10 cellular contexts compared by ENCODE assay signal in the genomic region with DNA sequence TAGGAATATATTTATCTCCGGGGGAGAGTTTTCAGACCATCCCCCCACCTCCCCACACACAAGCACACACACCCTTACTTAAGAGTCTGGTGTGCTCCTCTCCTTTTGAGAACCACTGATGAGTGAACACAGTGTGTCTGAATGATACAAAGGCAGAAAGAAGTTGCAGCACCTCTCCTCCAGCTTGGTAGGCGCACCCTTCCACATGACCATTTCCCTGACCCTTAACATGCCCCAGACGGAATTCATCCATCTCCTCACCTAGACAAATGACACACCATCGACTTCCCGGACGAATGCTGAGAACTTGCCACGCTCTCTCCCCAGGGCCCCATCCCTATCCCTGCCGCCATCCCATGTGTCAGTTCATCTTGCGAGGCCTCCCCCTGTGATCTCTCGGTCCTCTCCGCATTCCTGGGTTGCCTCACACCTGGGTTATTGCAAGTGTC. TPM values are rescaled to one million over a fixed set of nuclear protein-coding genes. Genes with fewer than 3 reads are reported as not detected.
DNase-seq lines count a peak whose midpoint lies in the region; ATAC-seq, FAIRE-seq and TF ChIP-seq lines count a peak whose summit lies in the region.
"Had no signal": no experiment of that assay in that cellular context is flagged by ENCODE, and none has a peak within 500 bp of the region (broad histone marks: within the 10 kb centered on the region; RNA-seq: fewer than 3 reads in every experiment).

No MANE protein-coding gene starts in this region.

- H3K27ac ChIP-seq in K562 (ENCODE audit: extremely low read depth, low read depth, low read length), result peak overlapping the region; percentile 98
- H3K27ac ChIP-seq in right lobe of liver, result peak overlapping the region; percentile 97 to 100 (median 99)
- H3K27ac ChIP-seq in upper lobe of right lung, result peak overlapping the region; percentile 99

- H3K36me3 ChIP-seq in K562 (ENCODE audit: control insufficient read depth, insufficient read depth, low read length) (peaks cover 31% of the 10 kb centered on the region; the same call in 2 of the 3 replicates), right lobe of liver (peaks cover 0 to 16% (median 7%) of the 10 kb centered on the region in 4 donors), upper lobe of right lung (peaks cover 29% of the 10 kb centered on the region)
- H3K36me3 ChIP-seq: BE2C had no signal

- peak; percentile 50 for DNase-seq in activated CD8-positive, alpha-beta T cell treated with anti-CD3 and anti-CD28 coated beads, Interleukin-2, amount 10 ng/mL, durations not matched to agents 7 days and 5 days
- no peak for DNase-seq in activated CD8-positive, alpha-beta T cell treated with anti-CD3 and anti-CD28 coated beads for 36 hours
- DNase-seq in K562 (ENCODE audit: extremely low read depth in 1 of 4, low spot score in 3 of 4) (no peak), right lobe of liver (no peak), upper lobe of right lung (no peak), germinal center (ENCODE audit: low spot score) (no peak), NCI-H2107 treated with DMSO at 0.1 percent for 48 hours (lab: John Stamatoyannopoulos, UW; ENCODE audit: unreplicated experiment) (no peak)
- DNase-seq in activated T-cell treated with anti-CD3 and anti-CD28 coated beads, Interleukin-2, amount 50 U/mL, for 24 hours, result no peak
- DNase-seq: BE2C had no signal

- H3K4me2 ChIP-seq in K562 (ENCODE audit: insufficient read depth, low read length), result peak overlapping the region; percentile 82

- peaks cover 71% of the 10 kb centered on the region for H3K79me2 ChIP-seq in K562 (ENCODE audit: control insufficient read depth, insufficient read depth, low read length)

- no peaks in the 10 kb centered on the region for H3K27me3 ChIP-seq in K562 (ENCODE audit: control insufficient read depth in 2 of 2, insufficient read depth in 2 of 2, low read length in 2 of 2)
- no peaks in the 10 kb centered on the region for H3K27me3 ChIP-seq in right lobe of liver
- no peaks in the 10 kb centered on the region for H3K27me3 ChIP-seq in upper lobe of right lung
- H3K27me3 ChIP-seq: BE2C had no signal

- CTCF ChIA-PET in activated CD8-positive, alpha-beta T cell treated with anti-CD3 and anti-CD28 coated beads, Interleukin-2, amount 10 ng/mL, durations not matched to agents 7 days and 5 days (lab: Charles Lee), result interaction anchor here (1.6 to 10.0 kb wide), 7 partner anchors 11 to 127 kb away, joined by 6 to 176 read pairs (median 45); no protein-coding TSS in a partner anchor
- CTCF ChIA-PET in activated CD8-positive, alpha-beta T cell treated with anti-CD3 and anti-CD28 coated beads for 36 hours (lab: Charles Lee), result interaction anchor here (5.4 kb wide), 1 partner anchor 128 kb away, joined by 31 read pairs; no protein-coding TSS in a partner anchor
- CTCF ChIA-PET in K562 (lab: Yijun Ruan, JAX; ENCODE audit: low intra/inter-chr PET ratio), result no interaction called here

- no peak for TF ChIP-seq POLR2A in K562 (conservative IDR thresholded peaks at IDR 0.05)
- peak; percentile 12 for TF ChIP-seq POLR2A in right lobe of liver (IDR thresholded peaks at IDR 0.05)

- WGBS in K562 (ENCODE audit: insufficient coverage, low coverage, missing lambda C conversion rate), result 18% methylated on average over 11 of the region's 11 CpGs
- WGBS in right lobe of liver (ENCODE audit: insufficient coverage, low coverage, low lambda C conversion rate, missing lambda C conversion rate), result 21% methylated on average over 8 of the region's 11 CpGs

- FAIRE-seq in K562 (lab: Jason Lieb, UNC), result peak; percentile 77

- H3K9ac ChIP-seq in K562 (ENCODE audit: insufficient read depth in 1 of 2, low read depth in 2 of 2, low read length in 2 of 2), result peak overlapping the region; percentile 11 to 93; a peak in 3 of 4 replicates

- no peaks in the 10 kb centered on the region for H3K27me3 Mint-ChIP-seq in activated CD8-positive, alpha-beta T cell treated with anti-CD3 and anti-CD28 coated beads, Interleukin-2, amount 10 ng/mL, durations not matched to agents 7 days and 5 days (ENCODE audit: low read depth)
- H3K27me3 Mint-ChIP-seq in activated CD8-positive, alpha-beta T cell treated with anti-CD3 and anti-CD28 coated beads for 36 hours, result no peaks in the 10 kb centered on the region
- H3K27me3 Mint-ChIP-seq in activated T-cell treated with anti-CD3 and anti-CD28 coated beads, Interleukin-2, amount 50 U/mL, for 24 hours, result no peaks in the 10 kb centered on the region

- peaks cover 13% of the 10 kb centered on the region for H3K4me1 Mint-ChIP-seq in activated CD8-positive, alpha-beta T cell treated with anti-CD3 and anti-CD28 coated beads, Interleukin-2, amount 10 ng/mL, durations not matched to agents 7 days and 5 days (ENCODE audit: low read depth)
- peaks cover 49% of the 10 kb centered on the region for H3K4me1 Mint-ChIP-seq in activated CD8-positive, alpha-beta T cell treated with anti-CD3 and anti-CD28 coated beads for 36 hours (ENCODE audit: low read depth)
- H3K4me1 Mint-ChIP-seq in activated T-cell treated with anti-CD3 and anti-CD28 coated beads, Interleukin-2, amount 50 U/mL, for 24 hours (ENCODE audit: low read depth), result peaks cover 12% of the 10 kb centered on the region

- no peak for TF ChIP-seq RAD21 in K562 (CRISPR knock-in tag; conservative IDR thresholded peaks at IDR 0.05 in 1 of 2, IDR thresholded peaks at IDR 0.05 in 1 of 2)

- BruUV-seq in K562 (replicated peaks; lab: Mats Ljungman, UMichigan), result no TSS peak

- no peaks in the 10 kb centered on the region for H3K9me1 ChIP-seq in K562 (ENCODE audit: control insufficient read depth, insufficient read depth, low read length)

- peaks cover 30% of the 10 kb centered on the region for H3K36me3 Mint-ChIP-seq in activated CD8-positive, alpha-beta T cell treated with anti-CD3 and anti-CD28 coated beads, Interleukin-2, amount 10 ng/mL, durations not matched to agents 7 days and 5 days (ENCODE audit: low read depth)
- H3K36me3 Mint-ChIP-seq in activated CD8-positive, alpha-beta T cell treated with anti-CD3 and anti-CD28 coated beads for 36 hours (ENCODE audit: low read depth), result peaks cover 35% of the 10 kb centered on the region
- peaks cover 34% of the 10 kb centered on the region for H3K36me3 Mint-ChIP-seq in activated T-cell treated with anti-CD3 and anti-CD28 coated beads, Interleukin-2, amount 50 U/mL, for 24 hours (ENCODE audit: low read depth)

- in situ Hi-C loops in K562 (cut with MboI), result loop anchor here (5.0 kb wide), 1 partner anchor 34 kb away; no protein-coding TSS in a partner anchor

- intact Hi-C loops in activated CD8-positive, alpha-beta T cell treated with anti-CD3 and anti-CD28 coated beads for 36 hours (cut with micrococcal nuclease), result loop anchor here (10.0 kb wide), 3 partner anchors 87 to 197 kb away; a partner anchor contains a TSS
- intact Hi-C loops in K562 (cut with micrococcal nuclease), result loop anchor here (5.0 kb wide), 1 partner anchor 134 kb away; a partner anchor contains a TSS
- intact Hi-C loops in right lobe of liver (cut with DNase I), result loop anchor here (10.0 kb wide), 2 partner anchors 47 to 197 kb away; a partner anchor contains a TSS
- intact Hi-C loops in upper lobe of right lung (cut with DNase I), result no loop called here

- TF ChIP-seq CTCF in activated CD8-positive, alpha-beta T cell treated with anti-CD3 and anti-CD28 coated beads for 36 hours (IDR thresholded peaks at IDR 0.05), result no peak
- TF ChIP-seq CTCF in K562 (IDR thresholded peaks at IDR 0.05 in 2 of 3, conservative IDR thresholded peaks at IDR 0.05 in 1 of 3; ENCODE audit: insufficient read depth in 2 of 3, low read depth in 1 of 3, low read length in 3 of 3) (no peak), right lobe of liver (IDR thresholded peaks at IDR 0.05) (no peak), upper lobe of right lung (IDR thresholded peaks at IDR 0.05) (no peak)

- H3K4me3 ChIP-seq in K562, result peak overlapping the region; percentile 39
- H3K4me3 ChIP-seq in right lobe of liver, result peak overlapping the region; percentile 92 to 100 (median 99)
- peak overlapping the region; percentile 100 for H3K4me3 ChIP-seq in upper lobe of right lung

- H2AFZ ChIP-seq in K562 (ENCODE audit: low read depth, low read length), result peak overlapping the region; percentile 20; the same call in 1 of the 2 replicates

- H3K9me3 Mint-ChIP-seq in activated CD8-positive, alpha-beta T cell treated with anti-CD3 and anti-CD28 coated beads, Interleukin-2, amount 10 ng/mL, durations not matched to agents 7 days and 5 days (ENCODE audit: insufficient read depth), result no peaks in the 10 kb centered on the region
- no peaks in the 10 kb centered on the region for H3K9me3 Mint-ChIP-seq in activated CD8-positive, alpha-beta T cell treated with anti-CD3 and anti-CD28 coated beads for 36 hours
- H3K9me3 Mint-ChIP-seq in activated T-cell treated with anti-CD3 and anti-CD28 coated beads, Interleukin-2, amount 50 U/mL, for 24 hours, result no peaks in the 10 kb centered on the region

- H3K9me3 ChIP-seq in K562 (replicated peaks; ENCODE audit: control insufficient read depth, insufficient read depth, low read depth, low read length), result no peaks in the 10 kb centered on the region
- H3K9me3 ChIP-seq in right lobe of liver, result no peaks in the 10 kb centered on the region
- no peaks in the 10 kb centered on the region for H3K9me3 ChIP-seq in upper lobe of right lung
- H3K9me3 ChIP-seq: BE2C had no signal

- POLR2A ChIA-PET in activated CD8-positive, alpha-beta T cell treated with anti-CD3 and anti-CD28 coated beads, Interleukin-2, amount 10 ng/mL, durations not matched to agents 7 days and 5 days (lab: Charles Lee), result interaction anchor here (3.2 kb wide), 1 partner anchor 124 kb away, joined by 19 read pairs; no protein-coding TSS in a partner anchor
- POLR2A ChIA-PET in activated CD8-positive, alpha-beta T cell treated with anti-CD3 and anti-CD28 coated beads for 36 hours (lab: Charles Lee), result interaction anchor here (2.9 kb wide), 1 partner anchor 132 kb away, joined by 10 read pairs; a partner anchor contains a TSS
- POLR2A ChIA-PET in K562 (lab: Yijun Ruan, JAX), result interaction anchor here (1.1 to 4.7 kb wide), 2 partner anchors 11 to 133 kb away, joined by 3 to 38 read pairs; a partner anchor contains a TSS

- no peak overlapping the region for H3K4me3 Mint-ChIP-seq in activated CD8-positive, alpha-beta T cell treated with anti-CD3 and anti-CD28 coated beads, Interleukin-2, amount 10 ng/mL, durations not matched to agents 7 days and 5 days
- H3K4me3 Mint-ChIP-seq in activated CD8-positive, alpha-beta T cell treated with anti-CD3 and anti-CD28 coated beads for 36 hours, result no peak overlapping the region
- no peak overlapping the region for H3K4me3 Mint-ChIP-seq in activated T-cell treated with anti-CD3 and anti-CD28 coated beads, Interleukin-2, amount 50 U/mL, for 24 hours

- peaks cover 47 to 61% of the 10 kb centered on the region in 2 experiments for H3K4me1 ChIP-seq in K562 (replicated peaks in 1 of 2; ENCODE audit: control insufficient read depth in 2 of 2, insufficient read depth in 2 of 2, low read length in 2 of 2)
- H3K4me1 ChIP-seq in right lobe of liver, result peaks cover 0 to 60% (median 25%) of the 10 kb centered on the region in 4 donors
- H3K4me1 ChIP-seq in upper lobe of right lung, result peaks cover 71% of the 10 kb centered on the region

- no peak for ATAC-seq in activated CD8-positive, alpha-beta T cell treated with anti-CD3 and anti-CD28 coated beads, Interleukin-2, amount 10 ng/mL, durations not matched to agents 7 days and 5 days
- no peak for ATAC-seq in activated CD8-positive, alpha-beta T cell treated with anti-CD3 and anti-CD28 coated beads for 36 hours
- no peak for ATAC-seq in K562
- no peak for ATAC-seq in right lobe of liver
- ATAC-seq in upper lobe of right lung, result no peak

- no peak for TF ChIP-seq EP300 in K562 (IDR thresholded peaks at IDR 0.05; ENCODE audit: low read length)

- no peak overlapping the region for H3K27ac Mint-ChIP-seq in activated CD8-positive, alpha-beta T cell treated with anti-CD3 and anti-CD28 coated beads, Interleukin-2, amount 10 ng/mL, durations not matched to agents 7 days and 5 days
- H3K27ac Mint-ChIP-seq in activated CD8-positive, alpha-beta T cell treated with anti-CD3 and anti-CD28 coated beads for 36 hours, result no peak overlapping the region
- no peak overlapping the region for H3K27ac Mint-ChIP-seq in activated T-cell treated with anti-CD3 and anti-CD28 coated beads, Interleukin-2, amount 50 U/mL, for 24 hours

- H4K20me1 ChIP-seq in K562 (replicated peaks; ENCODE audit: control insufficient read depth, insufficient read depth, low read length), result no peaks in the 10 kb centered on the region

RNA-seq across cellular contexts. Expression of a gene that starts 3.9 kb away (rescaled TPM):
- total RNA-seq in activated CD8-positive, alpha-beta T cell treated with anti-CD3 and anti-CD28 coated beads, Interleukin-2, amount 10 ng/mL, durations not matched to agents 7 days and 5 days, result 10 to 100 TPM; 58.8 to 63.4 TPM
- 10 to 100 TPM; 40.6 TPM for total RNA-seq in activated CD8-positive, alpha-beta T cell treated with anti-CD3 and anti-CD28 coated beads for 36 hours
- total RNA-seq in K562 (2011; cell fraction: chromatin; rRNA removed; ENCODE audit: low replicate concordance), result 73.3 and 150 TPM in 2 replicates
- total RNA-seq in K562 (2011; cell fraction: nucleolus; rRNA removed), result 101 and 137 TPM in 2 replicates
- 118 and 145 TPM in 2 replicates for total RNA-seq in K562 (2011; cell fraction: nucleoplasm; rRNA removed)
- total RNA-seq in K562 (2014; rRNA removed) (34.6 and 43.5 TPM in 2 replicates), K562 (2014; rRNA removed; fragmentation: Illumina TruSeq; extraction: Trizol) (18.3 and 22.0 TPM in 2 replicates), K562 (2015; rRNA removed; fragmentation: Illumina TruSeq; extraction: Trizol) (31.1 and 33.0 TPM in 2 replicates), K562 (2021) (29.8 and 37.7 TPM in 2 replicates), right lobe of liver (100 to 1,000 TPM in 4 of 6 experiments, 10 to 100 TPM in 2; 70.6 to 199 (median 117) TPM), upper lobe of right lung (185 TPM)
- polyA plus RNA-seq in K562 (2011; rRNA removed) (27.2 and 30.0 TPM in 2 replicates), K562 (2014; fragmentation: Illumina TruSeq; extraction: Trizol) (38.2 and 57.7 TPM in 2 replicates), K562 (2014; fragmentation: Nextera tagmentation; extraction: Ambion mirVana) (under 1 TPM; 0.76 to 0.89 TPM), K562 (2014; rRNA removed) (22.0 and 22.5 TPM in 2 replicates)
- 26.1 and 32.9 TPM in 2 replicates for polyA plus RNA-seq in K562 (2011; cell fraction: cytosol; rRNA removed)
- polyA plus RNA-seq in K562 (2011; cell fraction: nucleus; rRNA removed), result 38.9 and 53.1 TPM in 2 replicates
- polyA plus RNA-seq in K562 (2012), result 28.5 and 42.0 TPM in 2 replicates
- polyA minus RNA-seq in K562 (2011; rRNA and poly(A)+ RNA removed), result 31.2 and 34.3 TPM in 2 replicates
- polyA minus RNA-seq in K562 (2011; cell fraction: cytosol; rRNA and poly(A)+ RNA removed), result 42.9 and 43.0 TPM in 2 replicates
- polyA minus RNA-seq in K562 (2011; cell fraction: nucleus; rRNA and poly(A)+ RNA removed), result 33.1 and 33.2 TPM in 2 replicates

RNA-seq across cellular contexts. Expression of a gene that starts 27.5 kb away (rescaled TPM):
- under 1 TPM in 1 of 2 experiments, not detected in 1; 0.47 TPM for total RNA-seq in activated CD8-positive, alpha-beta T cell treated with anti-CD3 and anti-CD28 coated beads, Interleukin-2, amount 10 ng/mL, durations not matched to agents 7 days and 5 days
- total RNA-seq in activated CD8-positive, alpha-beta T cell treated with anti-CD3 and anti-CD28 coated beads for 36 hours, result not detected
- 1.9 TPM in 1 of 2 replicates, not detected in the other for total RNA-seq in K562 (2011; cell fraction: chromatin; rRNA removed; ENCODE audit: low replicate concordance)
- total RNA-seq in K562 (2011; cell fraction: nucleolus; rRNA removed), result 0.50 and 0.92 TPM in 2 replicates
- 0.15 and 0.29 TPM in 2 replicates for total RNA-seq in K562 (2011; cell fraction: nucleoplasm; rRNA removed)
- total RNA-seq in K562 (2014; rRNA removed) (0.33 and 0.41 TPM in 2 replicates), K562 (2014; rRNA removed; fragmentation: Illumina TruSeq; extraction: Trizol) (0.19 and 0.29 TPM in 2 replicates), K562 (2015; rRNA removed; fragmentation: Illumina TruSeq; extraction: Trizol) (not detected in 2 replicates), K562 (2021) (0.86 and 1.2 TPM in 2 replicates), right lobe of liver (1 to 10 TPM; 2.3 to 5.5 (median 3.3) TPM), upper lobe of right lung (5.1 TPM)
- polyA plus RNA-seq in K562 (2011; rRNA removed) (0.28 and 0.38 TPM in 2 replicates), K562 (2014; fragmentation: Illumina TruSeq; extraction: Trizol) (0.18 and 0.42 TPM in 2 replicates), K562 (2014; fragmentation: Nextera tagmentation; extraction: Ambion mirVana) (not detected), K562 (2014; rRNA removed) (0.22 and 0.54 TPM in 2 replicates)
- polyA plus RNA-seq in K562 (2011; cell fraction: cytosol; rRNA removed), result 1.0 and 5.3 TPM in 2 replicates
- 0.24 and 0.26 TPM in 2 replicates for polyA plus RNA-seq in K562 (2011; cell fraction: nucleus; rRNA removed)
- 0.35 and 0.84 TPM in 2 replicates for polyA plus RNA-seq in K562 (2012)
- polyA minus RNA-seq in K562 (2011; rRNA and poly(A)+ RNA removed), result 0.09 and 0.18 TPM in 2 replicates
- not detected in 2 replicates for polyA minus RNA-seq in K562 (2011; cell fraction: cytosol; rRNA and poly(A)+ RNA removed)
- polyA minus RNA-seq in K562 (2011; cell fraction: nucleus; rRNA and poly(A)+ RNA removed), result 0.33 and 0.81 TPM in 2 replicates
- total RNA-seq: RPMI7951 had no signal

RNA-seq across cellular contexts. Expression of a gene that starts 37.4 kb away (rescaled TPM):
- 1 to 10 TPM in 1 of 2 experiments, under 1 TPM in 1; 0.47 to 1.5 TPM for total RNA-seq in activated CD8-positive, alpha-beta T cell treated with anti-CD3 and anti-CD28 coated beads, Interleukin-2, amount 10 ng/mL, durations not matched to agents 7 days and 5 days
- total RNA-seq in activated CD8-positive, alpha-beta T cell treated with anti-CD3 and anti-CD28 coated beads for 36 hours, result 1 to 10 TPM; 2.3 to 3.8 TPM
- total RNA-seq in K562 (2011; cell fraction: chromatin; rRNA removed; ENCODE audit: low replicate concordance), result 0.23 and 0.32 TPM in 2 replicates
- total RNA-seq in K562 (2011; cell fraction: nucleolus; rRNA removed), result not detected in 2 replicates
- not detected in 2 replicates for total RNA-seq in K562 (2011; cell fraction: nucleoplasm; rRNA removed)
- not detected in 2 replicates for total RNA-seq in K562 (2014; rRNA removed)
- not detected in 2 replicates for total RNA-seq in K562 (2014; rRNA removed; fragmentation: Illumina TruSeq; extraction: Trizol)
- not detected in 2 replicates for total RNA-seq in K562 (2015; rRNA removed; fragmentation: Illumina TruSeq; extraction: Trizol)
- 0.34 and 0.49 TPM in 2 replicates for total RNA-seq in K562 (2021)
- 0.12 and 0.31 TPM in 2 replicates for polyA plus RNA-seq in K562 (2011; rRNA removed)
- polyA plus RNA-seq in K562 (2011; cell fraction: cytosol; rRNA removed), result 0.06 and 0.16 TPM in 2 replicates
- 0.18 and 0.58 TPM in 2 replicates for polyA plus RNA-seq in K562 (2011; cell fraction: nucleus; rRNA removed)
- polyA plus RNA-seq in K562 (2012), result 0.14 TPM in 1 of 2 replicates, not detected in the other
- polyA plus RNA-seq in K562 (2014; fragmentation: Illumina TruSeq; extraction: Trizol), result 0.33 TPM in 1 of 2 replicates, not detected in the other
- under 1 TPM in 1 of 2 experiments, not detected in 1; 0.15 TPM for polyA plus RNA-seq in K562 (2014; fragmentation: Nextera tagmentation; extraction: Ambion mirVana)
- polyA plus RNA-seq in K562 (2014; rRNA removed), result not detected in 2 replicates
- polyA minus RNA-seq in K562 (2011; rRNA and poly(A)+ RNA removed), result 0.60 TPM in 1 of 2 replicates, not detected in the other
- polyA minus RNA-seq in K562 (2011; cell fraction: cytosol; rRNA and poly(A)+ RNA removed), result not detected in 2 replicates
- not detected in 2 replicates for polyA minus RNA-seq in K562 (2011; cell fraction: nucleus; rRNA and poly(A)+ RNA removed)
- 1 to 10 TPM; 2.1 to 9.5 (median 6.0) TPM for total RNA-seq in right lobe of liver
- 199 TPM for total RNA-seq in upper lobe of right lung
- total RNA-seq: RPMI7951 had no signal

RNA-seq across cellular contexts. Expression of a gene that starts 46.0 kb away (rescaled TPM):
- under 1 TPM in 1 of 2 experiments, not detected in 1; 0.34 TPM for total RNA-seq in activated CD8-positive, alpha-beta T cell treated with anti-CD3 and anti-CD28 coated beads, Interleukin-2, amount 10 ng/mL, durations not matched to agents 7 days and 5 days
- 1 to 10 TPM; 1.5 to 1.6 TPM for total RNA-seq in activated CD8-positive, alpha-beta T cell treated with anti-CD3 and anti-CD28 coated beads for 36 hours
- total RNA-seq in K562 (2011; cell fraction: chromatin; rRNA removed; ENCODE audit: low replicate concordance), result 66.4 and 105 TPM in 2 replicates
- 71.7 and 95.4 TPM in 2 replicates for total RNA-seq in K562 (2011; cell fraction: nucleolus; rRNA removed)
- 76.0 and 142 TPM in 2 replicates for total RNA-seq in K562 (2011; cell fraction: nucleoplasm; rRNA removed)
- 43.2 and 68.2 TPM in 2 replicates for total RNA-seq in K562 (2014; rRNA removed)
- 16.5 and 20.4 TPM in 2 replicates for total RNA-seq in K562 (2014; rRNA removed; fragmentation: Illumina TruSeq; extraction: Trizol)
- 31.9 and 35.3 TPM in 2 replicates for total RNA-seq in K562 (2015; rRNA removed; fragmentation: Illumina TruSeq; extraction: Trizol)
- 65.0 and 67.2 TPM in 2 replicates for total RNA-seq in K562 (2021)
- polyA plus RNA-seq in K562 (2011; rRNA removed), result 15.4 and 28.2 TPM in 2 replicates
- polyA plus RNA-seq in K562 (2011; cell fraction: cytosol; rRNA removed), result 23.6 and 45.6 TPM in 2 replicates
- polyA plus RNA-seq in K562 (2011; cell fraction: nucleus; rRNA removed), result 43.1 and 75.7 TPM in 2 replicates
- polyA plus RNA-seq in K562 (2012), result 42.3 and 70.3 TPM in 2 replicates
- 61.8 and 69.0 TPM in 2 replicates for polyA plus RNA-seq in K562 (2014; fragmentation: Illumina TruSeq; extraction: Trizol)
- 1 to 10 TPM in 1 of 2 experiments, under 1 TPM in 1; 0.96 to 1.7 TPM for polyA plus RNA-seq in K562 (2014; fragmentation: Nextera tagmentation; extraction: Ambion mirVana)
- 46.6 and 54.1 TPM in 2 replicates for polyA plus RNA-seq in K562 (2014; rRNA removed)
- 9.9 and 11.4 TPM in 2 replicates for polyA minus RNA-seq in K562 (2011; rRNA and poly(A)+ RNA removed)
- polyA minus RNA-seq in K562 (2011; cell fraction: cytosol; rRNA and poly(A)+ RNA removed), result 17.1 and 33.1 TPM in 2 replicates
- polyA minus RNA-seq in K562 (2011; cell fraction: nucleus; rRNA and poly(A)+ RNA removed), result 18.0 and 21.8 TPM in 2 replicates
- total RNA-seq in right lobe of liver, result 100 to 1,000 TPM in 3 of 6 experiments, 10 to 100 TPM in 3; 83.8 to 235 (median 103) TPM
- total RNA-seq in upper lobe of right lung, result 156 TPM

Comparison
In these comparisons a context has a peak if more than half of its experiments do, and no peak if none do; other contexts are left out.
1. H3K4me3 ChIP-seq: peak in every context shown above with its lines; median percentile 100 in upper lobe of right lung; 99 in right lobe of liver; 39 in K562.
2. RNA of a gene that starts 37.4 kb away (total RNA-seq): 199 TPM in upper lobe of right lung (single experiment); 2.1 to 9.5 TPM in right lobe of liver, 2.3 to 3.8 TPM in activated CD8-positive, alpha-beta T cell treated with anti-CD3 and anti-CD28 coated beads for 36 hours, 0.47 to 1.5 TPM in activated CD8-positive, alpha-beta T cell treated with anti-CD3 and anti-CD28 coated beads, Interleukin-2, amount 10 ng/mL, durations not matched to agents 7 days and 5 days and 0.23 to 0.49 TPM in K562; every median in the first group is over 10 times any median in the second.
3. Peak in every context shown above with its lines, with median percentiles within 50 percentile points of each other: H3K27ac ChIP-seq.